Comparison of ENCODE assay signal across 24 cellular contexts in the genomic region with DNA sequence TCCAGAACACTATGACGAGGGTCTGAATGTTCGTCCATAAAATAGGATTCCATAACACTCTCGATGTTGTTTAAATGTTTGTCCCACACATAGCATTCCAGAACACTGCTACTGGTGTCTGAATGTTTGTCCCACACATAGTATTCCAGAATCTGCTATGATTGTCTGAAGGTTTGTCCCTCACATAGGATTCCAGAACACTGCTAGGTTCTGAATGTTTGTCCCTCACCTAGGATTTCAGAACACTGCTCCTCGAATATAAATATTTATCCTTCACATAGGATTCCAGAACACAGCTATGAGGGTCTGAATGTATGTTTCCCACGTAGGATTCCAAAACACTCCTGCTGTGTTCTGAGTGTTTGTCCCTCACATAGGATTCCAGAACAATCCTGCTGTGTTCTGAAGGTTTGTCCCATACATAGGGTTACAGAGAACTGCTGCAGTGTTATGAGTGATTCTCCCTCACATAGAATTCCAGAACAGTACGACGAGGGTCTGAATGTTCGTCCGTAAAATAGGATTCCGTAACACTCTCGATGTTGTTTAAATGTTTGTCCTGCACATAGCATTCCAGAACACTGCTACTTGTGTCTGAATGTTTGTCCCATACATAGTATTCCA.
"Had no signal": no experiment of that assay in that cellular context is flagged by ENCODE, and none has a peak within 500 bp of the region (broad histone marks: within the 10 kb centered on the region; RNA-seq: fewer than 3 reads in every experiment).

No MANE protein-coding gene starts in this region.

- DNase-seq: central memory CD4-positive, alpha-beta T cell; effector memory CD4-positive, alpha-beta T cell; esophagus squamous epithelium; foreskin fibroblast; glutamatergic neuron; kidney; left cardiac atrium; left ventricle myocardium inferior; mesenchymal stem cell; natural killer cell; pancreas; right lobe of liver; spleen; stimulated activated CD4-positive, alpha-beta T cell treated with anti-CD3 and anti-CD28 coated beads, Interleukin-15, amount 100 ng/mL, for 24 hours; stimulated activated CD4-positive, alpha-beta T cell treated with anti-CD3 and anti-CD28 coated beads, Interleukin-1b, Interleukin-23, amount 100 ng/mL, for 48 hours; stimulated activated CD4-positive, alpha-beta T cell treated with anti-CD3 and anti-CD28 coated beads, Interleukin-4, amount 100 ng/mL, for 24 hours; transverse colon had no signal

- H3K27me3 Mint-ChIP-seq: progenitor cell of endocrine pancreas; stimulated activated memory B cell treated with anti-CD40 and anti-IgM and Interleukin-4, amounts not matched to agents 10 μg/mL and 1 μg/mL and 100 μg/mL, for 72 hours; stimulated activated naive CD8-positive, alpha-beta T cell treated with anti-CD3 and anti-CD28 coated beads, Interleukin-15, Interleukin-2, amounts not matched to agents 100 ng/mL and 50 ng/mL, for 24 hours had no signal

- H3K4me3 ChIP-seq: esophagus squamous epithelium, gastroesophageal sphincter, left ventricle myocardium inferior, lung, pancreas, right lobe of liver, spleen, thoracic aorta, transverse colon had no signal

- H3K4me1 ChIP-seq: esophagus squamous epithelium, gastroesophageal sphincter, left ventricle myocardium inferior, pancreas, right lobe of liver, spleen, transverse colon had no signal

- H3K27ac ChIP-seq: esophagus squamous epithelium, gastroesophageal sphincter, left ventricle myocardium inferior, pancreas, right lobe of liver, spleen, thoracic aorta, transverse colon had no signal

- H3K27ac Mint-ChIP-seq: natural killer cell; progenitor cell of endocrine pancreas; stimulated activated memory B cell treated with anti-CD40 and anti-IgM and Interleukin-4, amounts not matched to agents 10 μg/mL and 1 μg/mL and 100 μg/mL, for 72 hours; stimulated activated naive CD8-positive, alpha-beta T cell treated with anti-CD3 and anti-CD28 coated beads, Interleukin-15, Interleukin-2, amounts not matched to agents 100 ng/mL and 50 ng/mL, for 24 hours had no signal

- H3K4me3 Mint-ChIP-seq: natural killer cell; neural crest cell; stimulated activated memory B cell treated with anti-CD40 and anti-IgM and Interleukin-4, amounts not matched to agents 10 μg/mL and 1 μg/mL and 100 μg/mL, for 72 hours; stimulated activated naive CD8-positive, alpha-beta T cell treated with anti-CD3 and anti-CD28 coated beads, Interleukin-15, Interleukin-2, amounts not matched to agents 100 ng/mL and 50 ng/mL, for 24 hours had no signal

- H3K27me3 ChIP-seq: esophagus squamous epithelium, gastroesophageal sphincter, pancreas, right lobe of liver, spleen, transverse colon had no signal

- H3K4me1 Mint-ChIP-seq: natural killer cell; neural crest cell; stimulated activated memory B cell treated with anti-CD40 and anti-IgM and Interleukin-4, amounts not matched to agents 10 μg/mL and 1 μg/mL and 100 μg/mL, for 72 hours had no signal

- H3K36me3 ChIP-seq: esophagus squamous epithelium, pancreas, right lobe of liver, thoracic aorta, transverse colon had no signal
